8 cellular contexts compared by ENCODE assay signal in the genomic region with DNA sequence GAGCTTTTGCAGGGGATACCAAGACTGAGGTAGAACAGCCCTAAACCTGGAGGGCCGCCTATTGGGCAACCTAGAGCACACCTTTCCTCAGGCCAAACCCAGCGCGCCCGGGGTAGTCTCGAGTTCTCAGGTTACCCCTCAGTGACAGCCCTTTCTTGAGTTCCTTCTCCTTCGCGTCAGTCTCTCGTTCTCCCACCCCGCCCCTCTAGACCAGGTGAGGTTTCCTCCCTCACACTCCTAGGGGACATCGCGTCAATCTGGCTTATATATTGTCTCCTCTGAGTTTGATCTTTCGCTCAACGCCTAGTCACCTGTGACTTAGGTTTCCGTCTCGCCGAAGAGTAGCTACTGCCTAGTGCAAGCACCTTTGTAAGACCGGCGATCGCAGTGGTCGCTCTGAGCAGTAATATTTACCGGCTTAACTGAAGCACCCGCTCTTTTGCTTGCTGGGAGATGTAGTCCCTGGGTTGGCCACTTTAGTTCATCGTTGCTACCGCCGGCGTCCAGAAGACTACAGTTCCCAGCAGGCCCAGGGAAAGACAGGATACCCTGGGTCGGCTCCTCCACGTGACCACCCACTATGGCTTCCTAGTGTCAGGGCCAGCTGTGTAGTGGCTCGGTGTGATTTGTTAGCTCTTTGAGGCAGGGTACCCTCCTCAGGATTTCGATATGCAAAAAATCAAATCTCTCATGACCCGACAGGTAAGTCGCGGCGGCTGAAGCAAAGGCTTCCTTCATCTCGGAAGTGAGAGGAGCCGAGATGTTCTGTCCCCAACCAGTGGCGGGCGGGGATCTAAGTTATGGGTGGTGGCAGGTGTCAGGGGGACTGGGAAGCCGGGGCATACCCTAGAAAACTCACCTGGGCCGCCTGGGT. TPM values are rescaled to one million over a fixed set of nuclear protein-coding genes. Genes with fewer than 3 reads are reported as not detected.
DNase-seq lines count a peak whose midpoint lies in the region; ATAC-seq and TF ChIP-seq lines count a peak whose summit lies in the region.

A gene with protein sequence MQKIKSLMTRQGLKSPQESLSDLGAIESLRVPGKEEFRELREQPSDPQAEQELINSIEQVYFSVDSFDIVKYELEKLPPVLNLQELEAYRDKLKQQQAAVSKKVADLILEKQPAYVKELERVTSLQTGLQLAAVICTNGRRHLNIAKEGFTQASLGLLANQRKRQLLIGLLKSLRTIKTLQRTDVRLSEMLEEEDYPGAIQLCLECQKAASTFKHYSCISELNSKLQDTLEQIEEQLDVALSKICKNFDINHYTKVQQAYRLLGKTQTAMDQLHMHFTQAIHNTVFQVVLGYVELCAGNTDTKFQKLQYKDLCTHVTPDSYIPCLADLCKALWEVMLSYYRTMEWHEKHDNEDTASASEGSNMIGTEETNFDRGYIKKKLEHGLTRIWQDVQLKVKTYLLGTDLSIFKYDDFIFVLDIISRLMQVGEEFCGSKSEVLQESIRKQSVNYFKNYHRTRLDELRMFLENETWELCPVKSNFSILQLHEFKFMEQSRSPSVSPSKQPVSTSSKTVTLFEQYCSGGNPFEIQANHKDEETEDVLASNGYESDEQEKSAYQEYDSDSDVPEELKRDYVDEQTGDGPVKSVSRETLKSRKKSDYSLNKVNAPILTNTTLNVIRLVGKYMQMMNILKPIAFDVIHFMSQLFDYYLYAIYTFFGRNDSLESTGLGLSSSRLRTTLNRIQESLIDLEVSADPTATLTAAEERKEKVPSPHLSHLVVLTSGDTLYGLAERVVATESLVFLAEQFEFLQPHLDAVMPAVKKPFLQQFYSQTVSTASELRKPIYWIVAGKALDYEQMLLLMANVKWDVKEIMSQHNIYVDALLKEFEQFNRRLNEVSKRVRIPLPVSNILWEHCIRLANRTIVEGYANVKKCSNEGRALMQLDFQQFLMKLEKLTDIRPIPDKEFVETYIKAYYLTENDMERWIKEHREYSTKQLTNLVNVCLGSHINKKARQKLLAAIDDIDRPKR (plus strand): TSS at position 568 of the 874 bp plus-strand sequence. CDS start 102 bp downstream, at position 670.

- H3K36me3 ChIP-seq in ascending aorta (no peaks in the 10 kb centered on the region), uterus (no peaks in the 10 kb centered on the region)

- H3K27me3 ChIP-seq in ascending aorta (no peaks in the 10 kb centered on the region), right cardiac atrium (ENCODE audit: control insufficient read depth, insufficient read depth) (no peaks in the 10 kb centered on the region), uterus (no peaks in the 10 kb centered on the region)

- peak within 1 kb of the TSS; percentile 90 to 91 for H3K4me3 ChIP-seq in ascending aorta
- H3K4me3 ChIP-seq in right cardiac atrium (ENCODE audit: low read length): peak within 1 kb of the TSS; percentile 93
- H3K4me3 ChIP-seq in uterus: peak within 1 kb of the TSS; percentile 73 to 79

- intact Hi-C loops in T-helper 2 cell treated with Interferon-gamma antibody and Interleukin-4, amounts not matched to agents 100 ng/mL and 5 ng/mL, for 36 hours (cut with micrococcal nuclease): loop anchor here (1.0 to 5.0 kb wide), 13 partner anchors 85 to 1425 kb away; partner anchors contain the start of genes AKAP9, ANKIB1, BET1 and CASD1
- intact Hi-C loops in ascending aorta (cut with DNase I): loop anchor here (1.0 to 10.0 kb wide), 3 partner anchors 704 to 787 kb away; partner anchors contain the start of genes BET1, GATAD1, PEX1 and RBM48
- intact Hi-C loops in right cardiac atrium (cut with DNase I): no loop called here
- intact Hi-C loops in uterus (cut with DNase I; ENCODE audit: low total_unique reads): no loop called here

- TF ChIP-seq CTCF in ascending aorta (IDR thresholded peaks at IDR 0.05): no peak
- peak in 3 of 4 experiments; percentile 8 to 40 (median 15) for TF ChIP-seq CTCF in uterus (IDR thresholded peaks at IDR 0.05)

- peak; percentile 99 for ATAC-seq in GM18499 (IDR thresholded peaks at IDR 0.05; ENCODE audit: insufficient read depth, unreplicated experiment)
- peak; percentile 99 for ATAC-seq in HG02943 (IDR thresholded peaks at IDR 0.05; ENCODE audit: low read depth, unreplicated experiment)
- ATAC-seq in right cardiac atrium: peak; percentile 100

- TF ChIP-seq POLR2A in uterus (IDR thresholded peaks at IDR 0.05): peak; percentile 4 to 32

- H3K9me3 ChIP-seq in ascending aorta (no peaks in the 10 kb centered on the region), right cardiac atrium (ENCODE audit: control insufficient read depth, low read length) (no peaks in the 10 kb centered on the region), uterus (no peaks in the 10 kb centered on the region)

- peak; percentile 98 for DNase-seq in NCI-H187 treated with DMSO at 0.1 percent for 48 hours (lab: John Stamatoyannopoulos, UW)
- peak; percentile 86 to 98 for DNase-seq in ascending aorta (ENCODE audit: low spot score in 2 of 2)
- DNase-seq in right cardiac atrium: peak; percentile 95 to 97 (median 95)
- peak; percentile 89 for DNase-seq in pulmonary artery endothelial cell (ENCODE audit: low read depth, low spot score)
- peak; percentile 95 to 96 for DNase-seq in uterus

- H3K4me1 ChIP-seq in ascending aorta (peaks cover 0 to 6% of the 10 kb centered on the region in 2 donors), right cardiac atrium (ENCODE audit: control insufficient read depth, insufficient read depth, low read length) (no peaks in the 10 kb centered on the region), uterus (no peaks in the 10 kb centered on the region)

- H3K27ac ChIP-seq in ascending aorta: peak within 1 kb of the TSS in 1 of 2 donors; percentile 29
- H3K27ac ChIP-seq in right cardiac atrium (ENCODE audit: low read length): peak within 1 kb of the TSS; percentile 79
- H3K27ac ChIP-seq in uterus: peak within 1 kb of the TSS; percentile 42 to 59

- WGBS in right cardiac atrium: under 1% methylated on average over 40 of the region's 40 CpGs

RNA-seq across cellular contexts. Expression of the gene that starts here (rescaled TPM):
- 19.7 and 27.8 TPM in 2 replicates for total RNA-seq in T-helper 2 cell treated with Interferon-gamma antibody and Interleukin-4, amounts not matched to agents 100 ng/mL and 5 ng/mL, for 36 hours
- 6.9 TPM for total RNA-seq in ascending aorta
- total RNA-seq in right cardiac atrium: 10 to 100 TPM; 14.3 to 23.0 (median 22.0) TPM
- polyA plus RNA-seq in right cardiac atrium: 6.4 TPM
- 26.8 and 41.4 TPM in 2 replicates for total RNA-seq in pulmonary artery endothelial cell
- 100 to 1,000 TPM in 1 of 4 donors, 10 to 100 TPM in 2, 1 to 10 TPM in 1; 8.5 to 201 (median 64.6) TPM for total RNA-seq in uterus

Comparison
In these comparisons a context has a peak if more than half of its experiments do, and no peak if none do; other contexts are left out.
1. CTCF ChIP-seq: peak in uterus (3 of 4); none in ascending aorta (0 of 3).
2. intact Hi-C loops: an anchor here in T-helper 2 cell treated with Interferon-gamma antibody and Interleukin-4, amounts not matched to agents 100 ng/mL and 5 ng/mL, for 36 hours (1.0 to 5.0 kb wide) and ascending aorta (1.0 to 10.0 kb wide); none called in right cardiac atrium and uterus.
3. Peak in every context shown above with its lines, with median percentiles within 50 percentile points of each other: ATAC-seq, DNase-seq and H3K4me3 ChIP-seq.